ENCODE assay signal across 8 cellular contexts in genomic region chr1:223776075-223776814, GRCh38.
DNase-seq lines count a peak whose midpoint lies in the region; ATAC-seq, FAIRE-seq and TF ChIP-seq lines count a peak whose summit lies in the region.

No MANE protein-coding gene starts in this region.

- TF ChIP-seq EP300 in GM12878 (IDR thresholded peaks at IDR 0.05; ENCODE audit: borderline replicate concordance in 1 of 2, control insufficient read depth in 1 of 2, low read depth in 2 of 2, low read length in 2 of 2) = no peak

- H3F3A ChIP-seq in PC-9 (ENCODE audit: insufficient read depth, low read depth) = peaks cover 82% of the 10 kb centered on the region

- SMC1A ChIA-PET in GM12878 (lab: Charles Lee; ENCODE audit: uncharacterized antibody, unreplicated experiment) = interaction anchor here (1.7 kb wide), 1 partner anchor 24 kb away, joined by 4 read pairs; no protein-coding TSS in a partner anchor

- H4K91ac ChIP-seq in mesenchymal stem cell (ENCODE audit: low read length) = no peak overlapping the region

- no peak overlapping the region for H2AFZ ChIP-seq in PC-9
- no peak overlapping the region for H2AFZ ChIP-seq in GM12878 (ENCODE audit: control insufficient read depth, low read depth, low read length)
- no peak overlapping the region for H2AFZ ChIP-seq in mesenchymal stem cell (ENCODE audit: low read depth, low read length)

- DNase-seq in Daoy (ENCODE audit: low read depth) (peak; percentile 93), PC-9 (peak; percentile 76 to 98), GM12878 (ENCODE audit: low read depth, low spot score) (no peak), mesenchymal stem cell (peak; percentile 85), thyroid gland (peak in 1 of 2 donors; percentile 17), esophagus squamous epithelium (lab: John Stamatoyannopoulos, UW) (no peak), NCI-H2227 treated with DMSO at 0.1 percent for 48 hours (lab: John Stamatoyannopoulos, UW) (no peak)

- peak overlapping the region; percentile 8 for H4K8ac ChIP-seq in mesenchymal stem cell (ENCODE audit: low read length)

- H3K27me3 ChIP-seq in PC-9 (ENCODE audit: insufficient read depth, low read depth) (no peaks in the 10 kb centered on the region), GM12878 (replicated peaks in 1 of 2; ENCODE audit: control insufficient read depth in 2 of 2, insufficient read depth in 2 of 2, low read length in 1 of 2) (no peaks in the 10 kb centered on the region), mesenchymal stem cell (ENCODE audit: control insufficient read depth in 1 of 2, insufficient read depth in 1 of 2, low read length in 2 of 2) (no peaks in the 10 kb centered on the region), thyroid gland (no peaks in the 10 kb centered on the region), esophagus squamous epithelium (no peaks in the 10 kb centered on the region)

- H2BK5ac ChIP-seq in mesenchymal stem cell (ENCODE audit: low read depth, low read length, poor library complexity, severe bottlenecking) = no peak overlapping the region

- WGBS in GM12878 (ENCODE audit: insufficient coverage, insufficient replicate concordance, low lambda C conversion rate, missing lambda C conversion rate) = 65% methylated on average over 9 of the region's 9 CpGs
- WGBS in mesenchymal stem cell = 51% methylated on average over 9 of the region's 9 CpGs
- 69 to 72% methylated on average over 9 of the region's 9 CpGs for WGBS in thyroid gland, 2 donors
- WGBS in esophagus squamous epithelium, 2 donors = 53 to 63% methylated on average over 6 to 9 of the region's 9 CpGs

- no peak overlapping the region for H3K4ac ChIP-seq in mesenchymal stem cell (ENCODE audit: low read depth in 1 of 2, low read length in 2 of 2)

- H2AK5ac ChIP-seq in mesenchymal stem cell (ENCODE audit: low read length, severe bottlenecking) = peak overlapping the region; percentile 54

- H3K4me3 ChIP-seq in PC-9 (no peak overlapping the region), GM12878 (no peak overlapping the region), mesenchymal stem cell (ENCODE audit: insufficient read depth in 1 of 2, low read depth in 1 of 2, low read length in 2 of 2) (no peak overlapping the region), thyroid gland (replicated peaks in 1 of 3) (no peak overlapping the region), esophagus squamous epithelium (no peak overlapping the region)

- TF ChIP-seq POLR2A in GM12878 (IDR thresholded peaks at IDR 0.05; ENCODE audit: low read depth, low read length) (no peak), thyroid gland (IDR thresholded peaks at IDR 0.05) (no peak), esophagus squamous epithelium (IDR thresholded peaks at IDR 0.05) (no peak)

- H3K9me3 ChIP-seq in PC-9 (ENCODE audit: insufficient read depth, low read depth) (no peaks in the 10 kb centered on the region), GM12878 (replicated peaks; ENCODE audit: control insufficient read depth, insufficient read depth, low read length) (no peaks in the 10 kb centered on the region), mesenchymal stem cell (ENCODE audit: control insufficient read depth, low read length) (no peaks in the 10 kb centered on the region), thyroid gland (no peaks in the 10 kb centered on the region), esophagus squamous epithelium (no peaks in the 10 kb centered on the region)

- POLR2A ChIA-PET in PC-9 (lab: Charles Lee; ENCODE audit: unreplicated experiment) (interaction anchor here (0.5 to 1.1 kb wide), 5 partner anchors 69 to 557 kb away, joined by 3 to 9 read pairs (median 3); no protein-coding TSS in a partner anchor), GM12878 (lab: Charles Lee) (no interaction called here)

- RAD21 ChIA-PET in GM12878 (lab: Charles Lee; ENCODE audit: unreplicated experiment) = no interaction called here

- H2BK120ac ChIP-seq in mesenchymal stem cell (ENCODE audit: low read depth, low read length) = no peak overlapping the region

- peak overlapping the region in 1 of 2 experiments; percentile 11 for H3K23ac ChIP-seq in mesenchymal stem cell (ENCODE audit: low read length in 2 of 2)

- 0 out of 3 replicates have a peak, but pooled peaks have one; percentile 14 for ATAC-seq in GM12878
- ATAC-seq in GM18858 (IDR thresholded peaks at IDR 0.05; ENCODE audit: unreplicated experiment) = no peak

- peak overlapping the region in 1 of 2 experiments; percentile 4 for H3K14ac ChIP-seq in mesenchymal stem cell (ENCODE audit: low read length in 2 of 2)

- TF ChIP-seq CTCF in PC-9 (conservative IDR thresholded peaks at IDR 0.05) = no peak
- no peak for TF ChIP-seq CTCF in GM12878 (IDR thresholded peaks at IDR 0.05 in 2 of 3, conservative IDR thresholded peaks at IDR 0.05 in 1 of 3; ENCODE audit: control insufficient read depth in 2 of 3, extremely low read depth in 1 of 3, insufficient read depth in 1 of 3, low read depth in 3 of 3, low read length in 3 of 3)
- no peak for TF ChIP-seq CTCF in thyroid gland (IDR thresholded peaks at IDR 0.05)
- no peak for TF ChIP-seq CTCF in esophagus squamous epithelium (IDR thresholded peaks at IDR 0.05)

- no peak for FAIRE-seq in GM12878 (lab: Jason Lieb, UNC)

- H4K20me1 ChIP-seq in PC-9 (ENCODE audit: insufficient read depth) (no peaks in the 10 kb centered on the region), GM12878 (ENCODE audit: control insufficient read depth, insufficient read depth) (no peaks in the 10 kb centered on the region)

- intact Hi-C loops in PC-9 (cut with micrococcal nuclease; ENCODE audit: unreplicated experiment) = loop anchor here (1.0 kb wide), 1 partner anchor 61 kb away; no protein-coding TSS in a partner anchor
- intact Hi-C loops in GM12878 (cut with micrococcal nuclease; ENCODE audit: unreplicated experiment) = no loop called here
- intact Hi-C loops in thyroid gland (cut with DNase I) = no loop called here
- intact Hi-C loops in esophagus squamous epithelium (cut with DNase I) = no loop called here

- H3K4me1 ChIP-seq in PC-9 (replicated peaks; ENCODE audit: insufficient read depth) = peaks cover 62% of the 10 kb centered on the region
- H3K4me1 ChIP-seq in GM12878 (ENCODE audit: control insufficient read depth, insufficient read depth, low read length) = peaks cover 11% of the 10 kb centered on the region
- H3K4me1 ChIP-seq in mesenchymal stem cell (ENCODE audit: control insufficient read depth, insufficient read depth, low read depth, low read length) = peaks cover 17% of the 10 kb centered on the region
- H3K4me1 ChIP-seq in thyroid gland = peaks cover 12 to 40% of the 10 kb centered on the region in 2 donors
- peaks cover 0 to 28% (median 7%) of the 10 kb centered on the region in 3 donors for H3K4me1 ChIP-seq in esophagus squamous epithelium

- peak overlapping the region in 1 of 2 experiments; percentile 31 for H3K18ac ChIP-seq in mesenchymal stem cell (ENCODE audit: low read depth in 1 of 2, low read length in 2 of 2)

- H2BK12ac ChIP-seq in mesenchymal stem cell (ENCODE audit: low read length in 2 of 2) = peak overlapping the region in 1 of 2 experiments; percentile 15

- TF ChIP-seq RAD21 in GM12878 (IDR thresholded peaks at IDR 0.05; ENCODE audit: insufficient read depth, low read depth, low read length) = no peak

- peak overlapping the region; percentile 86 for H3K27ac ChIP-seq in PC-9
- no peak overlapping the region for H3K27ac ChIP-seq in GM12878 (ENCODE audit: control insufficient read depth, insufficient read depth)
- peak overlapping the region; percentile 83 for H3K27ac ChIP-seq in mesenchymal stem cell (ENCODE audit: low read length, poor library complexity, severe bottlenecking)
- peak overlapping the region in 2 of 3 donors; percentile 35 to 50 for H3K27ac ChIP-seq in thyroid gland
- H3K27ac ChIP-seq in esophagus squamous epithelium = peak overlapping the region in 2 of 4 donors; percentile 19 to 64

- H3K79me2 ChIP-seq in PC-9 (ENCODE audit: low read depth) = peaks cover 12% of the 10 kb centered on the region; the same call in 1 of the 2 replicates
- no peaks in the 10 kb centered on the region for H3K79me2 ChIP-seq in GM12878 (ENCODE audit: control insufficient read depth, insufficient read depth, low read length)

- no TSS peak for BruUV-seq in PC-9 (replicated peaks; lab: Mats Ljungman, UMichigan)
- no TSS peak for BruUV-seq in GM12878 (replicated peaks; lab: Mats Ljungman, UMichigan)

- no peaks in the 10 kb centered on the region for H3K79me1 ChIP-seq in mesenchymal stem cell (replicated peaks; ENCODE audit: low read length, poor library complexity, severe bottlenecking)

- in situ Hi-C loops in GM12878 (cut with MboI) = no loop called here

- CTCF ChIA-PET in PC-9 (lab: Charles Lee) (interaction anchor here (0.6 to 1.4 kb wide), 3 partner anchors 27 to 81 kb away, joined by 3 to 8 read pairs (median 3); no protein-coding TSS in a partner anchor), GM12878 (lab: Yijun Ruan, JAX) (interaction anchor here (2.2 kb wide), 1 partner anchor 27 kb away, joined by 8 read pairs; no protein-coding TSS in a partner anchor)

- H3K4me2 ChIP-seq in PC-9 (peak overlapping the region; percentile 57), GM12878 (ENCODE audit: control insufficient read depth, insufficient read depth) (no peak overlapping the region), mesenchymal stem cell (ENCODE audit: low read length, poor library complexity, severe bottlenecking) (no peak overlapping the region)

- H3K9ac ChIP-seq in GM12878 (ENCODE audit: control insufficient read depth, insufficient read depth, low read length) (no peak overlapping the region), mesenchymal stem cell (ENCODE audit: low read length) (peak overlapping the region; percentile 37)

- H2BK15ac ChIP-seq in mesenchymal stem cell (ENCODE audit: low read depth, poor library complexity, severe bottlenecking) = no peak overlapping the region

- H3K9me2 ChIP-seq in PC-9 (ENCODE audit: insufficient read depth) = no peaks in the 10 kb centered on the region

- H3K36me3 ChIP-seq in PC-9 (ENCODE audit: low read depth) = peaks cover 48% of the 10 kb centered on the region
- no peaks in the 10 kb centered on the region; a peak in 2 of 4 replicates for H3K36me3 ChIP-seq in GM12878 (ENCODE audit: control insufficient read depth in 2 of 2, insufficient read depth in 2 of 2, low read length in 1 of 2)
- peaks cover 31 to 91% of the 10 kb centered on the region in 2 experiments for H3K36me3 ChIP-seq in mesenchymal stem cell (ENCODE audit: control insufficient read depth in 1 of 2, insufficient read depth in 2 of 2, low read depth in 1 of 2, low read length in 2 of 2)
- H3K36me3 ChIP-seq in thyroid gland = peaks cover 15 to 21% of the 10 kb centered on the region in 2 donors
- peaks cover 8 to 100% (median 48%) of the 10 kb centered on the region in 3 donors for H3K36me3 ChIP-seq in esophagus squamous epithelium

TF ChIP-seq in GM12878, 131 proteins besides CTCF, POLR2A, EP300 and RAD21:
- no peak for TF ChIP-seq HDGF (IDR thresholded peaks at IDR 0.05)
- peak; percentile 44; the same call in 1 of the 2 replicates for TF ChIP-seq RUNX3 (IDR thresholded peaks at IDR 0.05; ENCODE audit: low read length)

Comparison
In these comparisons a context has a peak if more than half of its experiments do, and no peak if none do; other contexts are left out.
1. DNase-seq: peak in Daoy (single experiment), PC-9 (2 of 2) and mesenchymal stem cell (single experiment); none in GM12878 (single experiment), esophagus squamous epithelium (single experiment) and NCI-H2227 treated with DMSO at 0.1 percent for 48 hours (single experiment).